17 cellular contexts compared by ENCODE assay signal in the genomic region with DNA sequence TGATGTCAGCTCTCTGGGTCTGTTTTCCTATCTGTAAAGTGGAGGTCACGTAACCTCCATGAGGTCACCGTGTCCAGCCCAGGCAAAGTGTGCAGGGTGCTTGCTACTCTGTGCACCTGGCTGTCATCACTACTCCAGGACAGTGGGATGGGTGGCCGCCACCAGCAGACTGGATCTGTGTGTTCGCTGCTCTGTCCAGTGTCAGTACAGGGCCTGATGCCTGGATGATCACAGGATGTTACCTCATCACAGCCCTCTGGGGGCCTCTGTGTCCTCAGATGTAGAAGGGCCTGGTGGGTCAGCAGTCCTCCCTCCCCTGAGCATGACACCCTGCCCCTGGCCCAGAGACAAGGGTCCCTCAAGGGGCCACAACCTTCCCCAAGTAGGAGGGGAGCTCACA.
A peak's percentile ranks its signal among the peaks of the same experiment; 100 is the strongest.
DNase-seq lines count a peak whose midpoint lies in the region.
"Had no signal": no experiment of that assay in that cellular context is flagged by ENCODE, and none has a peak within 500 bp of the region (broad histone marks: within the 10 kb centered on the region; RNA-seq: fewer than 3 reads in every experiment).

No MANE protein-coding gene starts in this region.

- no peak overlapping the region for H3K4me3 ChIP-seq in H7 (ENCODE audit: insufficient read depth, low read depth, low read length)
- H3K4me3 ChIP-seq: GM23248 had no signal

- no peaks in the 10 kb centered on the region for H3K36me3 Mint-ChIP-seq in activated CD4-positive, alpha-beta T cell treated with anti-CD3 and anti-CD28 coated beads, Interleukin-2, amount 10 ng/mL, durations not matched to agents 24 days and 14 days (ENCODE audit: low read depth)
- no peaks in the 10 kb centered on the region for H3K36me3 Mint-ChIP-seq in activated CD4-positive, alpha-beta T cell treated with anti-CD3 and anti-CD28 coated beads, Interleukin-2, amount 10 ng/mL, durations not matched to agents 7 days and 5 days (ENCODE audit: low read depth)

- DNase-seq in activated CD4-positive, alpha-beta T cell treated with anti-CD3 and anti-CD28 coated beads, Interleukin-2, amount 10 ng/mL, durations not matched to agents 24 days and 14 days, result peak; percentile 21
- DNase-seq in activated CD4-positive, alpha-beta T cell treated with anti-CD3 and anti-CD28 coated beads, Interleukin-2, amount 10 ng/mL, durations not matched to agents 7 days and 5 days, result no peak
- peak; percentile 2 for DNase-seq in H7
- peak; percentile 69 for DNase-seq in mesenteric fat pad (ENCODE audit: low spot score)
- no peak for DNase-seq in NCI-H1436 treated with DMSO at 0.1 percent for 48 hours (lab: John Stamatoyannopoulos, UW)
- DNase-seq in NCI-H2171 (lab: John Stamatoyannopoulos, UW), result no peak
- DNase-seq in pons (ENCODE audit: low spot score), result no peak
- DNase-seq: C1 segment of cervical spinal cord; Calu3; CD4-positive, alpha-beta memory T cell; COR-L47; DMS53; DMS79 treated with DMSO at 0.1 percent for 48 hours; GM23248; H9; HFFc6 had no signal

- no peaks in the 10 kb centered on the region for H3K4me1 Mint-ChIP-seq in activated CD4-positive, alpha-beta T cell treated with anti-CD3 and anti-CD28 coated beads, Interleukin-2, amount 10 ng/mL, durations not matched to agents 24 days and 14 days
- no peaks in the 10 kb centered on the region for H3K4me1 Mint-ChIP-seq in activated CD4-positive, alpha-beta T cell treated with anti-CD3 and anti-CD28 coated beads, Interleukin-2, amount 10 ng/mL, durations not matched to agents 7 days and 5 days
- H3K4me1 Mint-ChIP-seq: B cell; CD4-positive, alpha-beta memory T cell; H9 had no signal

- CTCF ChIA-PET in activated CD4-positive, alpha-beta T cell treated with anti-CD3 and anti-CD28 coated beads, Interleukin-2, amount 10 ng/mL, durations not matched to agents 7 days and 5 days (lab: Charles Lee), result no interaction called here

- intact Hi-C loops in activated CD4-positive, alpha-beta T cell treated with anti-CD3 and anti-CD28 coated beads, Interleukin-2, amount 10 ng/mL, durations not matched to agents 24 days and 14 days (cut with micrococcal nuclease), result no loop called here

- no peaks in the 10 kb centered on the region for H3K27me3 ChIP-seq in H7 (ENCODE audit: control insufficient read depth, insufficient read depth, low read length)

- no peaks in the 10 kb centered on the region for H3K27me3 Mint-ChIP-seq in activated CD4-positive, alpha-beta T cell treated with anti-CD3 and anti-CD28 coated beads, Interleukin-2, amount 10 ng/mL, durations not matched to agents 24 days and 14 days
- H3K27me3 Mint-ChIP-seq in activated CD4-positive, alpha-beta T cell treated with anti-CD3 and anti-CD28 coated beads, Interleukin-2, amount 10 ng/mL, durations not matched to agents 7 days and 5 days, result no peaks in the 10 kb centered on the region
- H3K27me3 Mint-ChIP-seq: B cell; CD4-positive, alpha-beta memory T cell had no signal

- H3K36me3 ChIP-seq in H7 (replicated peaks; ENCODE audit: control insufficient read depth, insufficient read depth, low read length), result no peaks in the 10 kb centered on the region

- no peaks in the 10 kb centered on the region for H3K9me3 Mint-ChIP-seq in activated CD4-positive, alpha-beta T cell treated with anti-CD3 and anti-CD28 coated beads, Interleukin-2, amount 10 ng/mL, durations not matched to agents 24 days and 14 days
- no peaks in the 10 kb centered on the region for H3K9me3 Mint-ChIP-seq in activated CD4-positive, alpha-beta T cell treated with anti-CD3 and anti-CD28 coated beads, Interleukin-2, amount 10 ng/mL, durations not matched to agents 7 days and 5 days

- POLR2A ChIA-PET in activated CD4-positive, alpha-beta T cell treated with anti-CD3 and anti-CD28 coated beads, Interleukin-2, amount 10 ng/mL, durations not matched to agents 7 days and 5 days (lab: Charles Lee), result no interaction called here

- H3K4me3 Mint-ChIP-seq in activated CD4-positive, alpha-beta T cell treated with anti-CD3 and anti-CD28 coated beads, Interleukin-2, amount 10 ng/mL, durations not matched to agents 24 days and 14 days, result no peak overlapping the region
- H3K4me3 Mint-ChIP-seq in activated CD4-positive, alpha-beta T cell treated with anti-CD3 and anti-CD28 coated beads, Interleukin-2, amount 10 ng/mL, durations not matched to agents 7 days and 5 days, result no peak overlapping the region
- H3K4me3 Mint-ChIP-seq: B cell; CD4-positive, alpha-beta memory T cell; H9; HFFc6 had no signal

- no peak overlapping the region for H3K27ac Mint-ChIP-seq in activated CD4-positive, alpha-beta T cell treated with anti-CD3 and anti-CD28 coated beads, Interleukin-2, amount 10 ng/mL, durations not matched to agents 24 days and 14 days
- no peak overlapping the region for H3K27ac Mint-ChIP-seq in activated CD4-positive, alpha-beta T cell treated with anti-CD3 and anti-CD28 coated beads, Interleukin-2, amount 10 ng/mL, durations not matched to agents 7 days and 5 days
- H3K27ac Mint-ChIP-seq: B cell; CD4-positive, alpha-beta memory T cell; H9; HFFc6 had no signal

Comparison
In these comparisons a context has a peak if more than half of its experiments do, and no peak if none do; other contexts are left out.
1. DNase-seq: peak in activated CD4-positive, alpha-beta T cell treated with anti-CD3 and anti-CD28 coated beads, Interleukin-2, amount 10 ng/mL, durations not matched to agents 24 days and 14 days (single experiment), H7 (single experiment) and mesenteric fat pad (single experiment); none in activated CD4-positive, alpha-beta T cell treated with anti-CD3 and anti-CD28 coated beads, Interleukin-2, amount 10 ng/mL, durations not matched to agents 7 days and 5 days (single experiment), NCI-H1436 treated with DMSO at 0.1 percent for 48 hours (single experiment), NCI-H2171 (single experiment) and pons (single experiment).